ENCODE assay signal across 26 cellular contexts in genomic region chr7:43467846-43468245, GRCh38.
"Had no signal": no experiment of that assay in that cellular context is flagged by ENCODE, and none has a peak within 500 bp of the region (broad histone marks: within the 10 kb centered on the region; RNA-seq: fewer than 3 reads in every experiment).

No MANE protein-coding gene starts in this region.

- H3K27ac ChIP-seq: coronary artery, esophagus muscularis mucosa, heart right ventricle, neural progenitor cell, prostate gland, right atrium auricular region, sigmoid colon, suprapubic skin, transverse colon, upper lobe of right lung, uterus had no signal

- H3K4me2 ChIP-seq: neural progenitor cell had no signal

- H3K4me3 Mint-ChIP-seq: immature natural killer cell; memory B cell; naive B cell; natural killer cell treated with Interleukin-12 subunit alpha and Interleukin-12 subunit beta and Interleukin-15 and Interleukin-18, amount 100 ng/mL, for 72 hours; neural progenitor cell; stimulated activated effector memory CD8-positive, alpha-beta T cell treated with anti-CD3 and anti-CD28 coated beads, Interleukin-12 subunit alpha, Interleukin-12 subunit beta, amount 100 ng/mL, for 72 hours; stimulated activated naive CD8-positive, alpha-beta T cell treated with anti-CD3 and anti-CD28 coated beads, Interleukin-15, Interleukin-2, amounts not matched to agents 100 ng/mL and 50 ng/mL, for 24 hours had no signal

- H2AFZ ChIP-seq: neural progenitor cell had no signal

- H3K27ac Mint-ChIP-seq: immature natural killer cell; memory B cell; natural killer cell treated with Interleukin-12 subunit alpha and Interleukin-12 subunit beta and Interleukin-15 and Interleukin-18, amount 100 ng/mL, for 72 hours; stimulated activated effector memory CD8-positive, alpha-beta T cell treated with anti-CD3 and anti-CD28 coated beads, Interleukin-12 subunit alpha, Interleukin-12 subunit beta, amount 100 ng/mL, for 72 hours; stimulated activated naive CD8-positive, alpha-beta T cell treated with anti-CD3 and anti-CD28 coated beads, Interleukin-15, Interleukin-2, amounts not matched to agents 100 ng/mL and 50 ng/mL, for 24 hours had no signal

- H3K9me3 ChIP-seq: esophagus muscularis mucosa, heart right ventricle, prostate gland, right atrium auricular region, sigmoid colon, suprapubic skin, transverse colon, upper lobe of right lung, uterus had no signal

- H3K9me3 Mint-ChIP-seq: immature natural killer cell; memory B cell; naive B cell; natural killer cell treated with Interleukin-12 subunit alpha and Interleukin-12 subunit beta and Interleukin-15 and Interleukin-18, amount 100 ng/mL, for 72 hours; neural progenitor cell; stimulated activated effector memory CD8-positive, alpha-beta T cell treated with anti-CD3 and anti-CD28 coated beads, Interleukin-12 subunit alpha, Interleukin-12 subunit beta, amount 100 ng/mL, for 72 hours; stimulated activated naive CD8-positive, alpha-beta T cell treated with anti-CD3 and anti-CD28 coated beads, Interleukin-15, Interleukin-2, amounts not matched to agents 100 ng/mL and 50 ng/mL, for 24 hours had no signal

- H3K27me3 ChIP-seq: esophagus muscularis mucosa, neural progenitor cell, right atrium auricular region, sigmoid colon, suprapubic skin, transverse colon, upper lobe of right lung, uterus had no signal

- H3K4me3 ChIP-seq: coronary artery, esophagus muscularis mucosa, heart right ventricle, lung, neural progenitor cell, prostate gland, right atrium auricular region, sigmoid colon, suprapubic skin, transverse colon, upper lobe of right lung, uterus had no signal

- H3K36me3 Mint-ChIP-seq: immature natural killer cell; memory B cell; natural killer cell treated with Interleukin-12 subunit alpha and Interleukin-12 subunit beta and Interleukin-15 and Interleukin-18, amount 100 ng/mL, for 72 hours; neural progenitor cell; stimulated activated effector memory CD8-positive, alpha-beta T cell treated with anti-CD3 and anti-CD28 coated beads, Interleukin-12 subunit alpha, Interleukin-12 subunit beta, amount 100 ng/mL, for 72 hours had no signal

- H3K36me3 ChIP-seq: esophagus muscularis mucosa, heart right ventricle, neural progenitor cell, prostate gland, right atrium auricular region, sigmoid colon, suprapubic skin, transverse colon, upper lobe of right lung, uterus had no signal

- DNase-seq: dermis blood vessel endothelial cell; effector memory CD4-positive, alpha-beta T cell; foreskin melanocyte; glutamatergic neuron; heart right ventricle; hypothalamus; immature natural killer cell; naive B cell; sigmoid colon; stimulated activated CD4-positive, alpha-beta T cell treated with anti-CD3 and anti-CD28 coated beads, Interleukin-2, amount 100 ng/mL, for 24 hours; stimulated activated CD4-positive, alpha-beta T cell treated with anti-CD3 and anti-CD28 coated beads, Interleukin-4, amount 100 ng/mL, for 24 hours; transverse colon; upper lobe of right lung; uterus had no signal

- H3K4me1 Mint-ChIP-seq: immature natural killer cell, naive B cell had no signal

- H3K4me1 ChIP-seq: prostate gland, right atrium auricular region, sigmoid colon, transverse colon, upper lobe of right lung, uterus had no signal

- H3K9ac ChIP-seq: neural progenitor cell had no signal

- ATAC-seq: heart right ventricle, left lobe of liver had no signal
